Comparison of ENCODE assay signal across 8 cellular contexts in genomic region chr2:86035371-86035882, GRCh38.
A peak's percentile ranks its signal among the peaks of the same experiment; 100 is the strongest.
DNase-seq lines count a peak whose midpoint lies in the region; TF ChIP-seq lines count a peak whose summit lies in the region.

No MANE protein-coding gene starts in this region.

- H3K36me3 Mint-ChIP-seq in Caco-2 (ENCODE audit: insufficient read depth, unreplicated experiment), result peaks cover 81% of the 10 kb centered on the region

- no peak overlapping the region for H3K4me3 Mint-ChIP-seq in Caco-2 (ENCODE audit: unreplicated experiment)

- peak overlapping the region; percentile 77 to 90 (median 86) for H3K27ac ChIP-seq in Peyer's patch
- H3K27ac ChIP-seq in rectal smooth muscle tissue (ENCODE audit: low read depth, low read length), result peak overlapping the region; percentile 68

- H3K9me3 Mint-ChIP-seq in Caco-2 (ENCODE audit: unreplicated experiment), result no peaks in the 10 kb centered on the region

- H3K36me3 ChIP-seq in Peyer's patch, result peaks cover 0 to 52% (median 0%) of the 10 kb centered on the region in 3 donors
- H3K36me3 ChIP-seq in rectal smooth muscle tissue (ENCODE audit: control insufficient read depth, insufficient read depth, low read length), result peaks cover 30% of the 10 kb centered on the region
- H3K36me3 ChIP-seq in Caco-2 (ENCODE audit: control insufficient read depth, insufficient read depth, low read length), result peaks cover 3% of the 10 kb centered on the region

- H3K4me3 ChIP-seq in Peyer's patch (no peak overlapping the region), epithelial cell of esophagus (ENCODE audit: low read length) (no peak overlapping the region), rectal smooth muscle tissue (ENCODE audit: low read length) (no peak overlapping the region), Caco-2 (ENCODE audit: low read depth, low read length) (no peak overlapping the region)

- H3K9me3 ChIP-seq in Peyer's patch (no peaks in the 10 kb centered on the region), Caco-2 (no peaks in the 10 kb centered on the region)

- H3K9ac ChIP-seq in rectal smooth muscle tissue (ENCODE audit: low read length), result no peak overlapping the region

- no peak for TF ChIP-seq POLR2A in Peyer's patch (IDR thresholded peaks at IDR 0.05)

- intact Hi-C loops in Caco-2 (cut with micrococcal nuclease; ENCODE audit: unreplicated experiment), result no loop called here

- DNase-seq in DMS 273 (lab: John Stamatoyannopoulos, UW; ENCODE audit: unreplicated experiment) (peak; percentile 90), Peyer's patch (peak in 1 of 3 donors; percentile 42), epithelial cell of esophagus (ENCODE audit: low read depth) (peak; percentile 13), Caco-2 (no peak), AG08395 (ENCODE audit: low spot score) (no peak), ACHN (no peak)
- no peak for DNase-seq in stimulated activated CD4-positive, alpha-beta T cell treated with anti-CD3 and anti-CD28 coated beads, Interleukin-4, amount 100 ng/mL, for 4 hours

- CTCF ChIA-PET in Caco-2 (lab: Charles Lee), result interaction anchor here (1.3 kb wide), 1 partner anchor 208 kb away, joined by 3 read pairs; no protein-coding TSS in a partner anchor

- no TSS peak for BruUV-seq in Caco-2 (replicated peaks; lab: Mats Ljungman, UMichigan)

- POLR2A ChIA-PET in Caco-2 (lab: Charles Lee), result no interaction called here

- no peak overlapping the region for H3K27ac Mint-ChIP-seq in Caco-2 (ENCODE audit: unreplicated experiment)

- in situ Hi-C loops in ACHN (cut with HindIII; ENCODE audit: low pct_ligation_motif_present, low pct_unique_long_range_greater_than_20kb, low sequenced_read_pairs), result no loop called here

- no peaks in the 10 kb centered on the region for H3K4me1 Mint-ChIP-seq in Caco-2 (ENCODE audit: low read depth, unreplicated experiment)

- no peak for TF ChIP-seq CTCF in Peyer's patch (IDR thresholded peaks at IDR 0.05)
- TF ChIP-seq CTCF in epithelial cell of esophagus (IDR thresholded peaks at IDR 0.05; ENCODE audit: insufficient read depth, low read depth, low read length, missing control alignments), result no peak
- no peak for TF ChIP-seq CTCF in Caco-2 (IDR thresholded peaks at IDR 0.05; ENCODE audit: insufficient read depth in 1 of 2, low read depth in 1 of 2, low read length in 1 of 2, severe bottlenecking in 1 of 2, unreplicated experiment in 1 of 2)

- H3K27me3 ChIP-seq in Peyer's patch (no peaks in the 10 kb centered on the region), rectal smooth muscle tissue (ENCODE audit: control insufficient read depth, insufficient read depth, low read length) (no peaks in the 10 kb centered on the region), Caco-2 (replicated peaks; ENCODE audit: control insufficient read depth, insufficient read depth, low read length) (no peaks in the 10 kb centered on the region)

- H3K4me1 ChIP-seq in Peyer's patch, result peaks cover 6 to 41% (median 35%) of the 10 kb centered on the region in 4 donors
- peaks cover 24% of the 10 kb centered on the region for H3K4me1 ChIP-seq in rectal smooth muscle tissue (ENCODE audit: control insufficient read depth, insufficient read depth, low read length)
- no peaks in the 10 kb centered on the region for H3K4me1 ChIP-seq in Caco-2

- H3K27me3 Mint-ChIP-seq in Caco-2 (ENCODE audit: insufficient read depth, unreplicated experiment), result no peaks in the 10 kb centered on the region

Comparison
In these comparisons a context has a peak if more than half of its experiments do, and no peak if none do; other contexts are left out.
1. DNase-seq: peak in DMS 273 (single experiment) and epithelial cell of esophagus (single experiment); none in stimulated activated CD4-positive, alpha-beta T cell treated with anti-CD3 and anti-CD28 coated beads, Interleukin-4, amount 100 ng/mL, for 4 hours (0 of 2), Caco-2 (0 of 2), AG08395 (single experiment) and ACHN (single experiment).